ENCODE assay signal across 1 cellular context in genomic region chr2:225437319-225437718, GRCh38.
TF ChIP-seq lines count a peak whose summit lies in the region.

No MANE protein-coding gene starts in this region.

TF ChIP-seq in GM12878, 131 proteins besides CTCF, POLR2A, EP300 and RAD21 (continued from another document and continues in another):
- TF ChIP-seq, protein P1, sequence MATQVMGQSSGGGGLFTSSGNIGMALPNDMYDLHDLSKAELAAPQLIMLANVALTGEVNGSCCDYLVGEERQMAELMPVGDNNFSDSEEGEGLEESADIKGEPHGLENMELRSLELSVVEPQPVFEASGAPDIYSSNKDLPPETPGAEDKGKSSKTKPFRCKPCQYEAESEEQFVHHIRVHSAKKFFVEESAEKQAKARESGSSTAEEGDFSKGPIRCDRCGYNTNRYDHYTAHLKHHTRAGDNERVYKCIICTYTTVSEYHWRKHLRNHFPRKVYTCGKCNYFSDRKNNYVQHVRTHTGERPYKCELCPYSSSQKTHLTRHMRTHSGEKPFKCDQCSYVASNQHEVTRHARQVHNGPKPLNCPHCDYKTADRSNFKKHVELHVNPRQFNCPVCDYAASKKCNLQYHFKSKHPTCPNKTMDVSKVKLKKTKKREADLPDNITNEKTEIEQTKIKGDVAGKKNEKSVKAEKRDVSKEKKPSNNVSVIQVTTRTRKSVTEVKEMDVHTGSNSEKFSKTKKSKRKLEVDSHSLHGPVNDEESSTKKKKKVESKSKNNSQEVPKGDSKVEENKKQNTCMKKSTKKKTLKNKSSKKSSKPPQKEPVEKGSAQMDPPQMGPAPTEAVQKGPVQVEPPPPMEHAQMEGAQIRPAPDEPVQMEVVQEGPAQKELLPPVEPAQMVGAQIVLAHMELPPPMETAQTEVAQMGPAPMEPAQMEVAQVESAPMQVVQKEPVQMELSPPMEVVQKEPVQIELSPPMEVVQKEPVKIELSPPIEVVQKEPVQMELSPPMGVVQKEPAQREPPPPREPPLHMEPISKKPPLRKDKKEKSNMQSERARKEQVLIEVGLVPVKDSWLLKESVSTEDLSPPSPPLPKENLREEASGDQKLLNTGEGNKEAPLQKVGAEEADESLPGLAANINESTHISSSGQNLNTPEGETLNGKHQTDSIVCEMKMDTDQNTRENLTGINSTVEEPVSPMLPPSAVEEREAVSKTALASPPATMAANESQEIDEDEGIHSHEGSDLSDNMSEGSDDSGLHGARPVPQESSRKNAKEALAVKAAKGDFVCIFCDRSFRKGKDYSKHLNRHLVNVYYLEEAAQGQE (IDR thresholded peaks at IDR 0.05; ENCODE audit: low read depth, low read length), result no peak
- TF ChIP-seq EGR1 (IDR thresholded peaks at IDR 0.05; ENCODE audit: borderline replicate concordance in 1 of 2, low read depth in 2 of 2, low read length in 2 of 2), result no peak
- no peak for TF ChIP-seq BCLAF1 (IDR thresholded peaks at IDR 0.05)
- no peak for TF ChIP-seq CUX1 (IDR thresholded peaks at IDR 0.05; ENCODE audit: insufficient replicate concordance, low read depth, low read length)
- TF ChIP-seq CREB1 (IDR thresholded peaks at IDR 0.05; ENCODE audit: low read depth), result no peak
- no peak for TF ChIP-seq BRCA1 (IDR thresholded peaks at IDR 0.05; ENCODE audit: low read depth, low read length)
- no peak for TF ChIP-seq GATAD2B (conservative IDR thresholded peaks at IDR 0.05; ENCODE audit: low read depth)
- TF ChIP-seq ZBTB11 (CRISPR knock-in tag; IDR thresholded peaks at IDR 0.05), result no peak
- TF ChIP-seq, protein P2, sequence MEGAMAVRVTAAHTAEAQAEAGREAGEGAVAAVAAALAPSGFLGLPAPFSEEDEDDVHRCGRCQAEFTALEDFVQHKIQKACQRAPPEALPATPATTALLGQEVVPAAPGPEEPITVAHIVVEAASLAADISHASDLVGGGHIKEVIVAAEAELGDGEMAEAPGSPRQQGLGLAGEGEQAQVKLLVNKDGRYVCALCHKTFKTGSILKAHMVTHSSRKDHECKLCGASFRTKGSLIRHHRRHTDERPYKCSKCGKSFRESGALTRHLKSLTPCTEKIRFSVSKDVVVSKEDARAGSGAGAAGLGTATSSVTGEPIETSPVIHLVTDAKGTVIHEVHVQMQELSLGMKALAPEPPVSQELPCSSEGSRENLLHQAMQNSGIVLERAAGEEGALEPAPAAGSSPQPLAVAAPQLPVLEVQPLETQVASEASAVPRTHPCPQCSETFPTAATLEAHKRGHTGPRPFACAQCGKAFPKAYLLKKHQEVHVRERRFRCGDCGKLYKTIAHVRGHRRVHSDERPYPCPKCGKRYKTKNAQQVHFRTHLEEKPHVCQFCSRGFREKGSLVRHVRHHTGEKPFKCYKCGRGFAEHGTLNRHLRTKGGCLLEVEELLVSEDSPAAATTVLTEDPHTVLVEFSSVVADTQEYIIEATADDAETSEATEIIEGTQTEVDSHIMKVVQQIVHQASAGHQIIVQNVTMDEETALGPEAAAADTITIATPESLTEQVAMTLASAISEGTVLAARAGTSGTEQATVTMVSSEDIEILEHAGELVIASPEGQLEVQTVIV (IDR thresholded peaks at IDR 0.05; ENCODE audit: borderline replicate concordance, partially characterized antibody), result no peak
- no peak for TF ChIP-seq JUNB (IDR thresholded peaks at IDR 0.05)
- TF ChIP-seq IKZF1 (conservative IDR thresholded peaks at IDR 0.05), result no peak
- TF ChIP-seq MTA2 (IDR thresholded peaks at IDR 0.05; ENCODE audit: low read depth), result peak; percentile 91
- peak; percentile 71 for TF ChIP-seq NR2F1 (conservative IDR thresholded peaks at IDR 0.05)
- no peak for TF ChIP-seq ESRRA (IDR thresholded peaks at IDR 0.05; ENCODE audit: low read length)
- TF ChIP-seq, protein P3, sequence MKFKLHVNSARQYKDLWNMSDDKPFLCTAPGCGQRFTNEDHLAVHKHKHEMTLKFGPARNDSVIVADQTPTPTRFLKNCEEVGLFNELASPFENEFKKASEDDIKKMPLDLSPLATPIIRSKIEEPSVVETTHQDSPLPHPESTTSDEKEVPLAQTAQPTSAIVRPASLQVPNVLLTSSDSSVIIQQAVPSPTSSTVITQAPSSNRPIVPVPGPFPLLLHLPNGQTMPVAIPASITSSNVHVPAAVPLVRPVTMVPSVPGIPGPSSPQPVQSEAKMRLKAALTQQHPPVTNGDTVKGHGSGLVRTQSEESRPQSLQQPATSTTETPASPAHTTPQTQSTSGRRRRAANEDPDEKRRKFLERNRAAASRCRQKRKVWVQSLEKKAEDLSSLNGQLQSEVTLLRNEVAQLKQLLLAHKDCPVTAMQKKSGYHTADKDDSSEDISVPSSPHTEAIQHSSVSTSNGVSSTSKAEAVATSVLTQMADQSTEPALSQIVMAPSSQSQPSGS (IDR thresholded peaks at IDR 0.05; ENCODE audit: low read length), result no peak
- no peak for TF ChIP-seq BCL11A (IDR thresholded peaks at IDR 0.05; ENCODE audit: low read depth, low read length)
- TF ChIP-seq, protein P4, sequence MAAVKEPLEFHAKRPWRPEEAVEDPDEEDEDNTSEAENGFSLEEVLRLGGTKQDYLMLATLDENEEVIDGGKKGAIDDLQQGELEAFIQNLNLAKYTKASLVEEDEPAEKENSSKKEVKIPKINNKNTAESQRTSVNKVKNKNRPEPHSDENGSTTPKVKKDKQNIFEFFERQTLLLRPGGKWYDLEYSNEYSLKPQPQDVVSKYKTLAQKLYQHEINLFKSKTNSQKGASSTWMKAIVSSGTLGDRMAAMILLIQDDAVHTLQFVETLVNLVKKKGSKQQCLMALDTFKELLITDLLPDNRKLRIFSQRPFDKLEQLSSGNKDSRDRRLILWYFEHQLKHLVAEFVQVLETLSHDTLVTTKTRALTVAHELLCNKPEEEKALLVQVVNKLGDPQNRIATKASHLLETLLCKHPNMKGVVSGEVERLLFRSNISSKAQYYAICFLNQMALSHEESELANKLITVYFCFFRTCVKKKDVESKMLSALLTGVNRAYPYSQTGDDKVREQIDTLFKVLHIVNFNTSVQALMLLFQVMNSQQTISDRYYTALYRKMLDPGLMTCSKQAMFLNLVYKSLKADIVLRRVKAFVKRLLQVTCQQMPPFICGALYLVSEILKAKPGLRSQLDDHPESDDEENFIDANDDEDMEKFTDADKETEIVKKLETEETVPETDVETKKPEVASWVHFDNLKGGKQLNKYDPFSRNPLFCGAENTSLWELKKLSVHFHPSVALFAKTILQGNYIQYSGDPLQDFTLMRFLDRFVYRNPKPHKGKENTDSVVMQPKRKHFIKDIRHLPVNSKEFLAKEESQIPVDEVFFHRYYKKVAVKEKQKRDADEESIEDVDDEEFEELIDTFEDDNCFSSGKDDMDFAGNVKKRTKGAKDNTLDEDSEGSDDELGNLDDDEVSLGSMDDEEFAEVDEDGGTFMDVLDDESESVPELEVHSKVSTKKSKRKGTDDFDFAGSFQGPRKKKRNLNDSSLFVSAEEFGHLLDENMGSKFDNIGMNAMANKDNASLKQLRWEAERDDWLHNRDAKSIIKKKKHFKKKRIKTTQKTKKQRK (IDR thresholded peaks at IDR 0.05; ENCODE audit: low read depth, low read length), result no peak
- TF ChIP-seq MLLT1 (IDR thresholded peaks at IDR 0.05), result no peak
- no peak for TF ChIP-seq MYB (IDR thresholded peaks at IDR 0.05; ENCODE audit: borderline replicate concordance, low read depth, low read length)
- TF ChIP-seq, protein P5, sequence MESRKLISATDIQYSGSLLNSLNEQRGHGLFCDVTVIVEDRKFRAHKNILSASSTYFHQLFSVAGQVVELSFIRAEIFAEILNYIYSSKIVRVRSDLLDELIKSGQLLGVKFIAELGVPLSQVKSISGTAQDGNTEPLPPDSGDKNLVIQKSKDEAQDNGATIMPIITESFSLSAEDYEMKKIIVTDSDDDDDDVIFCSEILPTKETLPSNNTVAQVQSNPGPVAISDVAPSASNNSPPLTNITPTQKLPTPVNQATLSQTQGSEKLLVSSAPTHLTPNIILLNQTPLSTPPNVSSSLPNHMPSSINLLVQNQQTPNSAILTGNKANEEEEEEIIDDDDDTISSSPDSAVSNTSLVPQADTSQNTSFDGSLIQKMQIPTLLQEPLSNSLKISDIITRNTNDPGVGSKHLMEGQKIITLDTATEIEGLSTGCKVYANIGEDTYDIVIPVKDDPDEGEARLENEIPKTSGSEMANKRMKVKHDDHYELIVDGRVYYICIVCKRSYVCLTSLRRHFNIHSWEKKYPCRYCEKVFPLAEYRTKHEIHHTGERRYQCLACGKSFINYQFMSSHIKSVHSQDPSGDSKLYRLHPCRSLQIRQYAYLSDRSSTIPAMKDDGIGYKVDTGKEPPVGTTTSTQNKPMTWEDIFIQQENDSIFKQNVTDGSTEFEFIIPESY (IDR thresholded peaks at IDR 0.05), result no peak
- no peak for TF ChIP-seq TAF1 (IDR thresholded peaks at IDR 0.05; ENCODE audit: borderline replicate concordance, low read depth, low read length)
- TF ChIP-seq CBX3 (IDR thresholded peaks at IDR 0.05; ENCODE audit: borderline replicate concordance, low read depth), result no peak
- no peak for TF ChIP-seq FOS (IDR thresholded peaks at IDR 0.05; ENCODE audit: borderline replicate concordance, extremely low read depth, insufficient read length)
